ENCODE assay signal across 8 cellular contexts in genomic region chrX:136268051-136269048, GRCh38. TPM values are rescaled to one million over a fixed set of nuclear protein-coding genes. Genes with fewer than 3 reads are reported as not detected.
A peak's percentile ranks its signal among the peaks of the same experiment; 100 is the strongest.
DNase-seq lines count a peak whose midpoint lies in the region; ATAC-seq and TF ChIP-seq lines count a peak whose summit lies in the region.

No MANE protein-coding gene starts in this region.

- H3K27me3 ChIP-seq in OCI-LY1 (ENCODE audit: insufficient read depth, low read length) = no peaks in the 10 kb centered on the region
- no peaks in the 10 kb centered on the region for H3K27me3 ChIP-seq in foreskin keratinocyte

- H3K27ac ChIP-seq in OCI-LY1 (ENCODE audit: low read depth, low read length, poor library complexity, severe bottlenecking) = no peak overlapping the region
- no peak overlapping the region for H3K27ac ChIP-seq in foreskin keratinocyte

- H3K4me1 ChIP-seq in OCI-LY1 (ENCODE audit: insufficient read depth, low read length, severe bottlenecking) (peaks cover 7% of the 10 kb centered on the region), foreskin keratinocyte (peaks cover 8% of the 10 kb centered on the region)

- DNase-seq in activated CD8-positive, alpha-beta memory T cell treated with anti-CD3 and anti-CD28 coated beads for 24 hours = peak; percentile 66
- no peak for DNase-seq in activated CD8-positive, alpha-beta memory T cell treated with anti-CD3 and anti-CD28 coated beads, Interleukin-2, amount 50 U/mL, for 48 hours
- peak; percentile 55 to 59 for DNase-seq in activated T-cell treated with anti-CD3 and anti-CD28 coated beads, Interleukin-2, amount 50 U/mL, for 48 hours
- DNase-seq in foreskin keratinocyte = no peak
- DNase-seq in retinal pigment epithelial cell (ENCODE audit: low read depth) = no peak
- DNase-seq in NCI-H345 treated with DMSO at 0.1 percent for 48 hours (lab: John Stamatoyannopoulos, UW; ENCODE audit: unreplicated experiment) = no peak

- no peak overlapping the region for H3K4me2 ChIP-seq in OCI-LY1 (ENCODE audit: low read length)

- peak; percentile 68 for ATAC-seq in HG02884 (IDR thresholded peaks at IDR 0.05; ENCODE audit: unreplicated experiment)
- ATAC-seq in foreskin keratinocyte = peak; percentile 41

- H3K79me2 ChIP-seq in OCI-LY1 (ENCODE audit: insufficient read depth, low read length) = no peaks in the 10 kb centered on the region

- no peak overlapping the region for H2AFZ ChIP-seq in OCI-LY1 (ENCODE audit: low read length)

- H4K20me1 ChIP-seq in OCI-LY1 (ENCODE audit: insufficient read depth, low read length) = no peaks in the 10 kb centered on the region

- no peaks in the 10 kb centered on the region for H3K9me3 ChIP-seq in OCI-LY1 (ENCODE audit: low read length)

- H3F3A ChIP-seq in OCI-LY1 (ENCODE audit: insufficient read depth, low read length) = no peaks in the 10 kb centered on the region

- TF ChIP-seq CTCF in OCI-LY1 (IDR thresholded peaks at IDR 0.05; ENCODE audit: low read length) (peak; percentile 65), foreskin keratinocyte (conservative IDR thresholded peaks at IDR 0.05) (peak; percentile 73), retinal pigment epithelial cell (conservative IDR thresholded peaks at IDR 0.05; ENCODE audit: low read depth, low read length) (peak; percentile 79)

- no peaks in the 10 kb centered on the region for H3K9me2 ChIP-seq in OCI-LY1 (ENCODE audit: low read depth, low read length)

- no peak overlapping the region for H3K9ac ChIP-seq in OCI-LY1 (ENCODE audit: low read length)

- H3K4me3 ChIP-seq in OCI-LY1 (ENCODE audit: low read depth, low read length, poor library complexity, severe bottlenecking) (no peak overlapping the region), retinal pigment epithelial cell (ENCODE audit: low read length) (no peak overlapping the region)

- H3K36me3 ChIP-seq in OCI-LY1 (ENCODE audit: insufficient read depth, low read length) = no peaks in the 10 kb centered on the region

RNA-seq across cellular contexts. Expression of gene MAP7D3, which starts 17.1 kb away (rescaled TPM):
- total RNA-seq in foreskin keratinocyte = 12.9 and 15.3 TPM in 2 replicates
- 7.7 and 7.9 TPM in 2 replicates for polyA plus RNA-seq in foreskin keratinocyte

RNA-seq across cellular contexts. Expression of gene ADGRG4, which starts 32.4 kb away (rescaled TPM):
- total RNA-seq in foreskin keratinocyte = not detected in 2 replicates
- not detected in 2 replicates for polyA plus RNA-seq in foreskin keratinocyte

Comparison
In these comparisons a context has a peak if more than half of its experiments do, and no peak if none do; other contexts are left out.
1. DNase-seq: peak in activated CD8-positive, alpha-beta memory T cell treated with anti-CD3 and anti-CD28 coated beads for 24 hours (single experiment) and activated T-cell treated with anti-CD3 and anti-CD28 coated beads, Interleukin-2, amount 50 U/mL, for 48 hours (2 of 2); none in activated CD8-positive, alpha-beta memory T cell treated with anti-CD3 and anti-CD28 coated beads, Interleukin-2, amount 50 U/mL, for 48 hours (single experiment), foreskin keratinocyte (0 of 2), retinal pigment epithelial cell (single experiment) and NCI-H345 treated with DMSO at 0.1 percent for 48 hours (single experiment).
2. Peak in every context shown above with its lines, with median percentiles within 50 percentile points of each other: CTCF ChIP-seq.